30 cellular contexts compared by ENCODE assay signal in the genomic region with DNA sequence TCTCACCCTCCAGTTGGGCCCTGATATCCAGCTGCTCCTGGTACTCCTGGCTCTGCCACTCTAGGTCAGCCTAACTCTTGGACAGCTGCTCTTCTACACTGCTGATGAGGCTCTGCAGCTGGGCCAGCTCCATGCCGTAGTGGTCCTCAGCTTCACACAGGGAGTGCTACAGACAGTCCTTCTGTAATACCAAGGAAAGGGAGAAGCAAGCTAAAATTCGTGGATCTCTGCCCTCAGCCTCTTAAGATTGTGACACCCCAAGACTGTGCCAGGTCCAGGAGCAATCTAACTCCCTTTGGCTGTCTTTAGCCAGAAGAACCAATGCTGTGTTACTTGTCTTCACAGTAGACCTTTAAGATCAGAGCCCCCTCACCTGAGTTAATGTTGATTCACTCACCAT. TPM values are rescaled to one million over a fixed set of nuclear protein-coding genes. Genes with fewer than 3 reads are reported as not detected.
DNase-seq lines count a peak whose midpoint lies in the region; ATAC-seq, FAIRE-seq and TF ChIP-seq lines count a peak whose summit lies in the region.
"Had no signal": no experiment of that assay in that cellular context is flagged by ENCODE, and none has a peak within 500 bp of the region (broad histone marks: within the 10 kb centered on the region; RNA-seq: fewer than 3 reads in every experiment).

No MANE protein-coding gene starts in this region.

- POLR2A ChIA-PET in H1 (lab: Charles Lee; ENCODE audit: partially characterized antibody), result no interaction called here

- no peak overlapping the region for H4K5ac ChIP-seq in H1 (ENCODE audit: insufficient read length, low read depth, low read length)

- H4K20me1 ChIP-seq in GM23248 (ENCODE audit: insufficient read depth), result no peaks in the 10 kb centered on the region
- no peaks in the 10 kb centered on the region for H4K20me1 ChIP-seq in H1 (replicated peaks in 1 of 2; ENCODE audit: control insufficient read depth in 1 of 2, insufficient read depth in 2 of 2, low read length in 2 of 2)

- no peak overlapping the region for H2BK5ac ChIP-seq in H1 (ENCODE audit: low read depth, low read length)

- H3K36me3 ChIP-seq in GM23248 (ENCODE audit: low read depth) (no peaks in the 10 kb centered on the region), H1 (ENCODE audit: control insufficient read depth in 2 of 4, insufficient read depth in 4 of 4, low read length in 3 of 4) (no peaks in the 10 kb centered on the region)
- H3K36me3 ChIP-seq: BE2C had no signal

- H3K79me1 ChIP-seq in H1 (ENCODE audit: low read depth, low read length), result no peaks in the 10 kb centered on the region

- intact Hi-C loops in sciatic nerve (cut with DNase I), result no loop called here

- no peaks in the 10 kb centered on the region for H3K27me3 ChIP-seq in GM23248 (replicated peaks; ENCODE audit: insufficient read depth)
- H3K27me3 ChIP-seq in H1 (replicated peaks in 1 of 4; ENCODE audit: control insufficient read depth in 3 of 4, extremely low read depth in 1 of 4, insufficient read depth in 3 of 4, low read length in 3 of 4), result no peaks in the 10 kb centered on the region; a peak in 1 of 7 replicates
- H3K27me3 ChIP-seq: BE2C had no signal

- H3K9me3 ChIP-seq in GM23248 (ENCODE audit: low read depth), result no peaks in the 10 kb centered on the region
- H3K9me3 ChIP-seq in H1 (ENCODE audit: insufficient read depth in 2 of 2, low read depth in 1 of 2, low read length in 1 of 2), result peaks cover 3 to 9% of the 10 kb centered on the region in 2 experiments; a peak in 2 of 4 replicates
- H3K9me3 ChIP-seq: A549, SK-N-SH had no signal

- H3K9ac ChIP-seq in GM23248 (no peak overlapping the region), H1 (replicated peaks in 1 of 4; ENCODE audit: extremely low read depth in 1 of 4, low read depth in 3 of 4, low read length in 3 of 4) (no peak overlapping the region)
- H3K9ac ChIP-seq: SK-N-SH had no signal

- H3K4me2 ChIP-seq in GM23248 (ENCODE audit: unreplicated experiment) (no peak overlapping the region), H1 (ENCODE audit: insufficient read depth in 1 of 2, low read depth in 2 of 2, low read length in 2 of 2) (no peak overlapping the region)
- H3K4me2 ChIP-seq: A549, SK-N-SH had no signal

- TF ChIP-seq RAD21 in H1 (IDR thresholded peaks at IDR 0.05 in 1 of 2, conservative IDR thresholded peaks at IDR 0.05 in 1 of 2; ENCODE audit: low read depth in 2 of 2, low read length in 2 of 2), result no peak

- no peak overlapping the region for H2BK120ac ChIP-seq in H1 (replicated peaks; ENCODE audit: low read depth, low read length)

- H3K4me1 ChIP-seq in GM23248 (ENCODE audit: insufficient read depth) (peaks cover 22% of the 10 kb centered on the region), H1 (replicated peaks in 1 of 4; ENCODE audit: control insufficient read depth in 3 of 4, insufficient read depth in 4 of 4, low read length in 3 of 4) (no peaks in the 10 kb centered on the region; a peak in 1 of 7 replicates)
- H3K4me1 ChIP-seq: A549, BE2C had no signal

- no peak overlapping the region for H3K14ac ChIP-seq in H1 (ENCODE audit: insufficient read length)

- H3K23me2 ChIP-seq in H1 (ENCODE audit: low read depth, low read length), result no peaks in the 10 kb centered on the region; the same call in 1 of the 2 replicates

- H3F3A ChIP-seq in GM23248 (ENCODE audit: insufficient read depth), result peaks cover 26% of the 10 kb centered on the region

- H2BK20ac ChIP-seq in H1 (ENCODE audit: low read length), result no peak overlapping the region

- H3K18ac ChIP-seq in H1 (ENCODE audit: extremely low read depth, low read length), result no peak overlapping the region

- CTCF ChIA-PET in H1 (lab: Charles Lee; ENCODE audit: partially characterized antibody), result interaction anchor here (1.0 to 3.1 kb wide), 8 partner anchors 9 to 217 kb away, joined by 3 to 10 read pairs (median 4); no protein-coding TSS in a partner anchor

- no peaks in the 10 kb centered on the region for H3K9me2 ChIP-seq in GM23248 (ENCODE audit: insufficient read depth)
- H3K9me2 ChIP-seq: SK-N-SH had no signal

- in situ Hi-C loops in GM23248 (cut with MboI), result no loop called here

- no peak overlapping the region for H4K91ac ChIP-seq in H1 (replicated peaks; ENCODE audit: insufficient read length, low read length)

- TF ChIP-seq POLR2A in H1 (IDR thresholded peaks at IDR 0.05; ENCODE audit: control extremely low read depth in 1 of 2, low read depth in 2 of 2, low read length in 2 of 2), result no peak

- no peak for TF ChIP-seq EP300 in H1 (IDR thresholded peaks at IDR 0.05; ENCODE audit: borderline replicate concordance in 1 of 2, low read depth in 2 of 2, low read length in 2 of 2)

- H2BK15ac ChIP-seq in H1 (ENCODE audit: low read length), result no peak overlapping the region

- DNase-seq in AG08395 (ENCODE audit: low spot score) (peak; percentile 17), GM23248 (peak; percentile 50), H1 (ENCODE audit: low read depth in 1 of 2, low spot score in 2 of 2) (no peak), sciatic nerve (ENCODE audit: low spot score) (no peak)
- no peak for DNase-seq in central memory CD4-positive, alpha-beta T cell
- DNase-seq in stimulated activated naive CD4-positive, alpha-beta T cell treated with Interleukin-2 at 50 U/mL for 16 hours (lab: John Stamatoyannopoulos, UW), result no peak
- no peak for DNase-seq in activated CD4-positive, alpha-beta T cell treated with anti-CD3 and anti-CD28 coated beads, Interleukin-2, amount 50 U/mL, for 4 hours
- DNase-seq: BE2C; Calu3; DMS79 treated with DMSO at 0.1 percent for 48 hours; GF-D8; H9; Karpas-422; MV-4-11; NCI-H1105; NCI-H146; NCI-H1930; NCI-H2107; NCI-H446; NCI-H524 treated with DMSO at 0.1 percent for 48 hours; NCI-H82; NK-92 treated with Interleukin-12 subunit alpha and Interleukin-12 subunit beta, amount 100 ng/mL, for 24 hours; PC-3; SK-N-SH had no signal

- H2AK5ac ChIP-seq in H1 (ENCODE audit: low read depth, low read length), result no peak overlapping the region

- no peak overlapping the region for H3K4me3 ChIP-seq in GM23248
- no peak overlapping the region for H3K4me3 ChIP-seq in H1 (ENCODE audit: extremely low read depth in 1 of 4, insufficient read depth in 2 of 4, low read depth in 3 of 4, low read length in 4 of 4)
- H3K4me3 ChIP-seq: A549 had no signal

- H2BK12ac ChIP-seq in H1 (ENCODE audit: low read depth, low read length), result peak overlapping the region; percentile 70; the same call in 1 of the 2 replicates

- no peak overlapping the region for H3K23ac ChIP-seq in H1 (ENCODE audit: insufficient read length)

- no peak overlapping the region for H3K27ac ChIP-seq in GM23248
- no peak overlapping the region for H3K27ac ChIP-seq in H1 (ENCODE audit: low read depth, low read length)
- H3K27ac ChIP-seq: A549 had no signal

- H3K79me2 ChIP-seq in GM23248 (ENCODE audit: insufficient read depth) (no peaks in the 10 kb centered on the region), H1 (ENCODE audit: control insufficient read depth in 1 of 2, insufficient read depth in 2 of 2, low read length in 2 of 2) (no peaks in the 10 kb centered on the region)

- H2AFZ ChIP-seq in GM23248, result no peak overlapping the region
- no peak overlapping the region for H2AFZ ChIP-seq in H1 (ENCODE audit: low read length)

- no peak overlapping the region for H3K4ac ChIP-seq in H1 (replicated peaks; ENCODE audit: insufficient read length, low read depth, low read length)

- H4K8ac ChIP-seq in H1 (ENCODE audit: extremely low read depth, insufficient read depth, low read length), result no peak overlapping the region

- no peak for FAIRE-seq in H1 (lab: Jason Lieb, UNC)
- FAIRE-seq: A549, GM12891, GM19239 had no signal

- no peak overlapping the region for H3K56ac ChIP-seq in H1 (replicated peaks; ENCODE audit: insufficient read length, low read depth, low read length)

- 51 to 56% methylated on average over 2 of the region's 2 CpGs for WGBS in GM23248 (ENCODE audit: low coverage in 1 of 2, low lambda C conversion rate in 2 of 2, missing lambda C conversion rate in 2 of 2), 2 experiments
- WGBS in H1 (ENCODE audit: extremely low coverage in 1 of 2, insufficient coverage in 1 of 2, insufficient read length in 1 of 2, insufficient replicate concordance in 2 of 2, low coverage in 1 of 2, low lambda C conversion rate in 2 of 2, missing lambda C conversion rate in 1 of 2), 2 experiments, result 92% methylated on average over 1 of the region's 2 CpGs; no CpG with 5 or more reads in 1 of the 2 experiments

- no peak for TF ChIP-seq CTCF in H1 (IDR thresholded peaks at IDR 0.05; ENCODE audit: control extremely low read depth in 1 of 3, insufficient read depth in 1 of 3, low read depth in 1 of 3, low read length in 3 of 3)

- ATAC-seq in sciatic nerve, result peak; percentile 50
- ATAC-seq: A549, PC-3 had no signal

RNA-seq across cellular contexts. Expression of gene KRT38, which starts 7.7 kb away (rescaled TPM):
- total RNA-seq in GM23248 (2014; rRNA removed; shearing (Covaris generic)), result not detected in 2 replicates
- polyA plus RNA-seq in GM23248 (2016; fragmentation: Nextera tagmentation; extraction: Ambion mirVana) (not detected in 2 replicates), H1 (2011; rRNA removed) (not detected in 2 replicates)
- not detected in 2 replicates for total RNA-seq in H1 (2021; fragmentation: NEBNext Ultra II Directional; extraction: Animal tissue kit (Norgen Biotek cat#: 25700))
- not detected for polyA plus RNA-seq in H1 (2011; cell fraction: cytosol; rRNA removed)
- not detected for polyA plus RNA-seq in H1 (2011; cell fraction: nucleus; rRNA removed)
- not detected in 4 replicates for polyA plus RNA-seq in H1 (2012, experiment 1 of 2)
- polyA plus RNA-seq in H1 (2012, experiment 2 of 2), result not detected
- polyA plus RNA-seq in H1 (2013, experiment 1 of 2), result not detected
- not detected for polyA plus RNA-seq in H1 (2013, experiment 2 of 2)
- not detected in 2 replicates for polyA minus RNA-seq in H1 (2011; rRNA and poly(A)+ RNA removed)
- polyA minus RNA-seq in H1 (2011; cell fraction: cytosol; rRNA and poly(A)+ RNA removed), result not detected
- polyA minus RNA-seq in H1 (2011; cell fraction: nucleus; rRNA and poly(A)+ RNA removed), result not detected
- total RNA-seq in sciatic nerve, result not detected
- total RNA-seq: Calu3, H9, HT-29, M059J, PC-3 had no signal
- polyA plus RNA-seq: A549, CD14-positive monocyte, SK-N-SH had no signal

RNA-seq across cellular contexts. Expression of gene KRT32, which starts 18.7 kb away (rescaled TPM):
- not detected in 2 replicates for total RNA-seq in GM23248 (2014; rRNA removed; shearing (Covaris generic))
- polyA plus RNA-seq in GM23248 (2016; fragmentation: Nextera tagmentation; extraction: Ambion mirVana), result not detected in 2 replicates
- not detected in 2 replicates for total RNA-seq in H1 (2021; fragmentation: NEBNext Ultra II Directional; extraction: Animal tissue kit (Norgen Biotek cat#: 25700))
- polyA plus RNA-seq in H1 (2011; rRNA removed), result not detected in 2 replicates
- not detected for polyA plus RNA-seq in H1 (2011; cell fraction: cytosol; rRNA removed)
- not detected for polyA plus RNA-seq in H1 (2011; cell fraction: nucleus; rRNA removed)
- not detected in 4 replicates for polyA plus RNA-seq in H1 (2012, experiment 1 of 2)
- polyA plus RNA-seq in H1 (2012, experiment 2 of 2), result not detected
- polyA plus RNA-seq in H1 (2013, experiment 1 of 2), result not detected
- not detected for polyA plus RNA-seq in H1 (2013, experiment 2 of 2)
- not detected in 2 replicates for polyA minus RNA-seq in H1 (2011; rRNA and poly(A)+ RNA removed)
- polyA minus RNA-seq in H1 (2011; cell fraction: cytosol; rRNA and poly(A)+ RNA removed), result not detected
- polyA minus RNA-seq in H1 (2011; cell fraction: nucleus; rRNA and poly(A)+ RNA removed), result not detected
- 0.67 TPM for total RNA-seq in sciatic nerve
- total RNA-seq: Calu3, H9, HT-29 had no signal
- polyA plus RNA-seq: A549, CD14-positive monocyte, SK-N-SH had no signal

RNA-seq across cellular contexts. Expression of gene KRT37, which starts 24.1 kb away (rescaled TPM):
- total RNA-seq in GM23248 (2014; rRNA removed; shearing (Covaris generic)), result not detected in 2 replicates
- not detected in 2 replicates for polyA plus RNA-seq in GM23248 (2016; fragmentation: Nextera tagmentation; extraction: Ambion mirVana)
- total RNA-seq in H1 (2021; fragmentation: NEBNext Ultra II Directional; extraction: Animal tissue kit (Norgen Biotek cat#: 25700)), result not detected in 2 replicates
- not detected in 2 replicates for polyA plus RNA-seq in H1 (2011; rRNA removed)
- not detected for polyA plus RNA-seq in H1 (2011; cell fraction: cytosol; rRNA removed)
- polyA plus RNA-seq in H1 (2011; cell fraction: nucleus; rRNA removed), result not detected
- not detected in 4 replicates for polyA plus RNA-seq in H1 (2012, experiment 1 of 2)
- polyA plus RNA-seq in H1 (2012, experiment 2 of 2), result not detected
- polyA plus RNA-seq in H1 (2013, experiment 1 of 2), result not detected
- polyA plus RNA-seq in H1 (2013, experiment 2 of 2), result not detected
- polyA minus RNA-seq in H1 (2011; rRNA and poly(A)+ RNA removed), result not detected in 2 replicates
- not detected for polyA minus RNA-seq in H1 (2011; cell fraction: cytosol; rRNA and poly(A)+ RNA removed)
- polyA minus RNA-seq in H1 (2011; cell fraction: nucleus; rRNA and poly(A)+ RNA removed), result not detected
- not detected for total RNA-seq in sciatic nerve
- total RNA-seq: Calu3, H9, HT-29, M059J had no signal
- polyA plus RNA-seq: A549, CD14-positive monocyte, SK-N-SH had no signal

RNA-seq across cellular contexts. Expression of gene KRT35, which starts 32.4 kb away (rescaled TPM):
- not detected in 2 replicates for total RNA-seq in GM23248 (2014; rRNA removed; shearing (Covaris generic))
- polyA plus RNA-seq in GM23248 (2016; fragmentation: Nextera tagmentation; extraction: Ambion mirVana) (not detected in 2 replicates), H1 (2011; rRNA removed) (not detected in 2 replicates)
- total RNA-seq in H1 (2021; fragmentation: NEBNext Ultra II Directional; extraction: Animal tissue kit (Norgen Biotek cat#: 25700)), result not detected in 2 replicates
- not detected for polyA plus RNA-seq in H1 (2011; cell fraction: cytosol; rRNA removed)
- not detected for polyA plus RNA-seq in H1 (2011; cell fraction: nucleus; rRNA removed)
- polyA plus RNA-seq in H1 (2012, experiment 1 of 2), result not detected in 4 replicates
- not detected for polyA plus RNA-seq in H1 (2012, experiment 2 of 2)
- not detected for polyA plus RNA-seq in H1 (2013, experiment 1 of 2)
- not detected for polyA plus RNA-seq in H1 (2013, experiment 2 of 2)
- not detected in 2 replicates for polyA minus RNA-seq in H1 (2011; rRNA and poly(A)+ RNA removed)
- polyA minus RNA-seq in H1 (2011; cell fraction: cytosol; rRNA and poly(A)+ RNA removed), result not detected
- polyA minus RNA-seq in H1 (2011; cell fraction: nucleus; rRNA and poly(A)+ RNA removed), result not detected
- 0.18 TPM for total RNA-seq in sciatic nerve
- total RNA-seq: Calu3, H9, HT-29, M059J, PC-3 had no signal
- polyA plus RNA-seq: A549, CD14-positive monocyte, SK-N-SH had no signal

RNA-seq across cellular contexts. Expression of gene KRT36, which starts 41.2 kb away (rescaled TPM):
- total RNA-seq in GM23248 (2014; rRNA removed; shearing (Covaris generic)), result not detected in 2 replicates
- not detected in 2 replicates for polyA plus RNA-seq in GM23248 (2016; fragmentation: Nextera tagmentation; extraction: Ambion mirVana)
- total RNA-seq in H1 (2021; fragmentation: NEBNext Ultra II Directional; extraction: Animal tissue kit (Norgen Biotek cat#: 25700)), result not detected in 2 replicates
- not detected in 2 replicates for polyA plus RNA-seq in H1 (2011; rRNA removed)
- not detected for polyA plus RNA-seq in H1 (2011; cell fraction: cytosol; rRNA removed)
- polyA plus RNA-seq in H1 (2011; cell fraction: nucleus; rRNA removed), result not detected
- polyA plus RNA-seq in H1 (2012, experiment 1 of 2), result not detected in 4 replicates
- not detected for polyA plus RNA-seq in H1 (2012, experiment 2 of 2)
- not detected for polyA plus RNA-seq in H1 (2013, experiment 1 of 2)
- not detected for polyA plus RNA-seq in H1 (2013, experiment 2 of 2)
- polyA minus RNA-seq in H1 (2011; rRNA and poly(A)+ RNA removed), result not detected in 2 replicates
- polyA minus RNA-seq in H1 (2011; cell fraction: cytosol; rRNA and poly(A)+ RNA removed), result not detected
- not detected for polyA minus RNA-seq in H1 (2011; cell fraction: nucleus; rRNA and poly(A)+ RNA removed)
- total RNA-seq in sciatic nerve, result not detected
- total RNA-seq: Calu3, H9, HT-29, PC-3 had no signal
- polyA plus RNA-seq: A549, SK-N-SH had no signal

Comparison
In these comparisons a context has a peak if more than half of its experiments do, and no peak if none do; other contexts are left out.
1. DNase-seq: peak in AG08395 (single experiment) and GM23248 (single experiment); none in H1 (0 of 2), sciatic nerve (single experiment), central memory CD4-positive, alpha-beta T cell (single experiment), stimulated activated naive CD4-positive, alpha-beta T cell treated with Interleukin-2 at 50 U/mL for 16 hours (single experiment) and activated CD4-positive, alpha-beta T cell treated with anti-CD3 and anti-CD28 coated beads, Interleukin-2, amount 50 U/mL, for 4 hours (0 of 2).